9 cellular contexts compared by ENCODE assay signal in genomic region chr5:62341783-62342475, GRCh38. TPM values are rescaled to one million over a fixed set of nuclear protein-coding genes. Genes with fewer than 3 reads are reported as not detected.
DNase-seq lines count a peak whose midpoint lies in the region; ATAC-seq and TF ChIP-seq lines count a peak whose summit lies in the region.
"Had no signal": no experiment of that assay in that cellular context is flagged by ENCODE, and none has a peak within 500 bp of the region (broad histone marks: within the 10 kb centered on the region; RNA-seq: fewer than 3 reads in every experiment).

No MANE protein-coding gene starts in this region.

- H3K36me3 ChIP-seq in right lobe of liver: no peaks in the 10 kb centered on the region

- no peak overlapping the region for H3K4me3 ChIP-seq in GM12865 (ENCODE audit: low read depth, low read length)
- H3K4me3 ChIP-seq in dorsolateral prefrontal cortex: no peak overlapping the region
- no peak overlapping the region for H3K4me3 ChIP-seq in right lobe of liver

- ATAC-seq in GM21360 (IDR thresholded peaks at IDR 0.05; ENCODE audit: unreplicated experiment): peak; percentile 74
- peak; percentile 57 for ATAC-seq in HG03159 (IDR thresholded peaks at IDR 0.05; ENCODE audit: unreplicated experiment)
- ATAC-seq in activated naive CD8-positive, alpha-beta T cell treated with anti-CD3 and anti-CD28 coated beads, Interleukin-2, amount 10 ng/mL, durations not matched to agents 7 days and 5 days (ENCODE audit: low read depth): peak; percentile 80
- ATAC-seq in right lobe of liver: no peak
- no peak for ATAC-seq in HG02759 (IDR thresholded peaks at IDR 0.05; ENCODE audit: unreplicated experiment)

- POLR2A ChIA-PET in activated naive CD8-positive, alpha-beta T cell treated with anti-CD3 and anti-CD28 coated beads, Interleukin-2, amount 10 ng/mL, durations not matched to agents 7 days and 5 days (lab: Charles Lee): interaction anchor here (1.5 kb wide), 1 partner anchor 61 kb away, joined by 3 read pairs; the partner anchor contains the start of gene DIMT1

- TF ChIP-seq CTCF in GM12865 (IDR thresholded peaks at IDR 0.05; ENCODE audit: insufficient read depth, low read depth, low read length, missing control alignments): no peak
- TF ChIP-seq CTCF in dorsolateral prefrontal cortex (IDR thresholded peaks at IDR 0.05 in 54 of 56, conservative IDR thresholded peaks at IDR 0.05 in 2 of 56; ENCODE audit: low read depth in 1 of 56, partially characterized antibody in 56 of 56): no peak
- no peak for TF ChIP-seq CTCF in right lobe of liver (IDR thresholded peaks at IDR 0.05)

- no peaks in the 10 kb centered on the region for H3K4me1 ChIP-seq in right lobe of liver

- peaks cover 27% of the 10 kb centered on the region for H3K36me3 Mint-ChIP-seq in activated naive CD8-positive, alpha-beta T cell treated with anti-CD3 and anti-CD28 coated beads, Interleukin-2, amount 10 ng/mL, durations not matched to agents 7 days and 5 days

- no peaks in the 10 kb centered on the region for H3K27me3 Mint-ChIP-seq in activated naive CD8-positive, alpha-beta T cell treated with anti-CD3 and anti-CD28 coated beads, Interleukin-2, amount 10 ng/mL, durations not matched to agents 7 days and 5 days

- WGBS in right lobe of liver (ENCODE audit: insufficient coverage, low coverage, low lambda C conversion rate, missing lambda C conversion rate): 75% methylated on average over 4 of the region's 4 CpGs

- peak overlapping the region; percentile 77 for H3K4me3 Mint-ChIP-seq in activated naive CD8-positive, alpha-beta T cell treated with anti-CD3 and anti-CD28 coated beads, Interleukin-2, amount 10 ng/mL, durations not matched to agents 7 days and 5 days

- no peaks in the 10 kb centered on the region for H3K27me3 ChIP-seq in dorsolateral prefrontal cortex
- H3K27me3 ChIP-seq in right lobe of liver: no peaks in the 10 kb centered on the region

- H3K27ac ChIP-seq in dorsolateral prefrontal cortex (peak overlapping the region in 5 of 59 donors; percentile 1 to 18 (median 9)), right lobe of liver (no peak overlapping the region)
- H3K27ac ChIP-seq: RWPE1 had no signal

- H3K9me3 ChIP-seq in right lobe of liver: no peaks in the 10 kb centered on the region

- H3K9me3 Mint-ChIP-seq in activated naive CD8-positive, alpha-beta T cell treated with anti-CD3 and anti-CD28 coated beads, Interleukin-2, amount 10 ng/mL, durations not matched to agents 7 days and 5 days: no peaks in the 10 kb centered on the region

- DNase-seq in GM12865 (ENCODE audit: low read depth) (peak; percentile 61), dorsolateral prefrontal cortex (no peak), right lobe of liver (no peak), EL (no peak)
- DNase-seq in activated naive CD8-positive, alpha-beta T cell treated with anti-CD3 and anti-CD28 coated beads, Interleukin-2, amount 10 ng/mL, durations not matched to agents 7 days and 5 days: no peak

- intact Hi-C loops in dorsolateral prefrontal cortex (cut with DNase I): no loop called here
- intact Hi-C loops in right lobe of liver (cut with DNase I): no loop called here

- peak overlapping the region; percentile 81 for H3K27ac Mint-ChIP-seq in activated naive CD8-positive, alpha-beta T cell treated with anti-CD3 and anti-CD28 coated beads, Interleukin-2, amount 10 ng/mL, durations not matched to agents 7 days and 5 days

- no peak for TF ChIP-seq POLR2A in right lobe of liver (IDR thresholded peaks at IDR 0.05)

- H3K4me1 Mint-ChIP-seq in activated naive CD8-positive, alpha-beta T cell treated with anti-CD3 and anti-CD28 coated beads, Interleukin-2, amount 10 ng/mL, durations not matched to agents 7 days and 5 days: peaks cover 47% of the 10 kb centered on the region

RNA-seq across cellular contexts. Expression of gene KIF2A, which starts 35.9 kb away (rescaled TPM):
- 100 to 1,000 TPM; 161 to 171 TPM for total RNA-seq in activated naive CD8-positive, alpha-beta T cell treated with anti-CD3 and anti-CD28 coated beads, Interleukin-2, amount 10 ng/mL, durations not matched to agents 7 days and 5 days
- 100 to 1,000 TPM in 44 of 120 experiments, 10 to 100 TPM in 76; 68.8 to 125 (median 95.8) TPM for total RNA-seq in dorsolateral prefrontal cortex
- 10 to 100 TPM in 1 of 6 experiments, 1 to 10 TPM in 5; 4.9 to 10.2 (median 6.7) TPM for total RNA-seq in right lobe of liver

Comparison
In these comparisons a context has a peak if more than half of its experiments do, and no peak if none do; other contexts are left out.
1. ATAC-seq: peak in GM21360 (single experiment), HG03159 (single experiment) and activated naive CD8-positive, alpha-beta T cell treated with anti-CD3 and anti-CD28 coated beads, Interleukin-2, amount 10 ng/mL, durations not matched to agents 7 days and 5 days (single experiment); none in right lobe of liver (0 of 4) and HG02759 (single experiment).
2. RNA of gene KIF2A, which starts 35.9 kb away (total RNA-seq): 161 to 171 TPM in activated naive CD8-positive, alpha-beta T cell treated with anti-CD3 and anti-CD28 coated beads, Interleukin-2, amount 10 ng/mL, durations not matched to agents 7 days and 5 days and 68.8 to 125 TPM in dorsolateral prefrontal cortex; 4.9 to 10.2 TPM in right lobe of liver; every median in the first group is over 4 times any median in the second.